Comparison of ENCODE assay signal across 15 cellular contexts in genomic region chr6:8268606-8269005, GRCh38.
DNase-seq lines count a peak whose midpoint lies in the region; ATAC-seq and TF ChIP-seq lines count a peak whose summit lies in the region.
"Had no signal": no experiment of that assay in that cellular context is flagged by ENCODE, and none has a peak within 500 bp of the region (broad histone marks: within the 10 kb centered on the region; RNA-seq: fewer than 3 reads in every experiment).

No MANE protein-coding gene starts in this region.

- H3K4me3 Mint-ChIP-seq in naive thymus-derived CD4-positive, alpha-beta T cell = no peak overlapping the region
- H3K4me3 Mint-ChIP-seq: B cell; CD4-positive, alpha-beta memory T cell had no signal

- CTCF ChIA-PET in naive thymus-derived CD4-positive, alpha-beta T cell (lab: Charles Lee) = no interaction called here

- H3K27ac ChIP-seq in 22Rv1 = peak overlapping the region; percentile 62
- H3K27ac ChIP-seq in OCI-LY3 (ENCODE audit: low read length) = peak overlapping the region; percentile 97
- H3K27ac ChIP-seq in caudate nucleus (ENCODE audit: low read depth, low read length) = peak overlapping the region; percentile 13
- no peak overlapping the region for H3K27ac ChIP-seq in prostate gland
- no peak overlapping the region for H3K27ac ChIP-seq in naive thymus-derived CD4-positive, alpha-beta T cell (ENCODE audit: low read depth, low read length)
- H3K27ac ChIP-seq: C4-2B had no signal

- H3K4me1 ChIP-seq in OCI-LY3 (ENCODE audit: low read length) (peaks cover 43% of the 10 kb centered on the region), prostate gland (replicated peaks) (no peaks in the 10 kb centered on the region)
- H3K4me1 ChIP-seq in naive thymus-derived CD4-positive, alpha-beta T cell (ENCODE audit: control insufficient read depth in 2 of 2, insufficient read depth in 2 of 2, low read length in 2 of 2) = no peaks in the 10 kb centered on the region
- H3K4me1 ChIP-seq: HAP-1 had no signal

- H3K4me1 Mint-ChIP-seq in naive thymus-derived CD4-positive, alpha-beta T cell = peaks cover 0 to 6% (median 0%) of the 10 kb centered on the region in 7 donors
- H3K4me1 Mint-ChIP-seq: CD4-positive, alpha-beta memory T cell had no signal

- TF ChIP-seq CTCF in 22Rv1 (IDR thresholded peaks at IDR 0.05) = no peak
- TF ChIP-seq CTCF in OCI-LY3 (IDR thresholded peaks at IDR 0.05; ENCODE audit: low read depth, low read length) = no peak
- TF ChIP-seq CTCF in prostate gland (IDR thresholded peaks at IDR 0.05) = no peak

- POLR2A ChIA-PET in naive thymus-derived CD4-positive, alpha-beta T cell (lab: Charles Lee) = no interaction called here

- H3K79me2 ChIP-seq in OCI-LY3 (ENCODE audit: low read length) = no peaks in the 10 kb centered on the region

- 69% methylated on average over 9 of the region's 9 CpGs for WGBS in prostate gland

- peak overlapping the region; percentile 52; the same call in 1 of the 2 replicates for H3K9ac ChIP-seq in OCI-LY3 (ENCODE audit: low read length)

- no peaks in the 10 kb centered on the region for H3K36me3 Mint-ChIP-seq in naive thymus-derived CD4-positive, alpha-beta T cell
- H3K36me3 Mint-ChIP-seq: CD4-positive, alpha-beta memory T cell had no signal

- H3K9me3 Mint-ChIP-seq in naive thymus-derived CD4-positive, alpha-beta T cell = peaks cover 0 to 5% (median 1%) of the 10 kb centered on the region in 11 donors

- H3K4me3 ChIP-seq in OCI-LY3 (ENCODE audit: low read length) (peak overlapping the region; percentile 62), prostate gland (no peak overlapping the region)
- H3K4me3 ChIP-seq in naive thymus-derived CD4-positive, alpha-beta T cell (ENCODE audit: low read length) = no peak overlapping the region
- H3K4me3 ChIP-seq: HAP-1 had no signal

- no peaks in the 10 kb centered on the region for H3K27me3 ChIP-seq in OCI-LY3 (ENCODE audit: low read depth, low read length)
- H3K27me3 ChIP-seq in prostate gland (replicated peaks; ENCODE audit: insufficient read depth) = no peaks in the 10 kb centered on the region
- no peaks in the 10 kb centered on the region for H3K27me3 ChIP-seq in naive thymus-derived CD4-positive, alpha-beta T cell (ENCODE audit: control insufficient read depth in 2 of 2, insufficient read depth in 2 of 2, low read length in 2 of 2)

- TF ChIP-seq POLR2A in prostate gland (IDR thresholded peaks at IDR 0.05) = no peak

- intact Hi-C loops in prostate gland (cut with DNase I) = no loop called here
- intact Hi-C loops in naive thymus-derived CD4-positive, alpha-beta T cell (cut with micrococcal nuclease) = no loop called here

- ATAC-seq in HG02870 (IDR thresholded peaks at IDR 0.05; ENCODE audit: unreplicated experiment) = peak; percentile 75
- ATAC-seq in naive thymus-derived CD4-positive, alpha-beta T cell = no peak
- ATAC-seq: HepG2 had no signal

- peaks cover 0 to 23% (median 14%) of the 10 kb centered on the region in 5 donors for H3K27me3 Mint-ChIP-seq in naive thymus-derived CD4-positive, alpha-beta T cell

- H3K4me2 ChIP-seq in OCI-LY3 (ENCODE audit: low read length) = peak overlapping the region; percentile 59

- H3K27ac Mint-ChIP-seq in naive thymus-derived CD4-positive, alpha-beta T cell = no peak overlapping the region
- H3K27ac Mint-ChIP-seq: B cell; CD4-positive, alpha-beta memory T cell had no signal

- no peak overlapping the region for H2AFZ ChIP-seq in OCI-LY3 (ENCODE audit: low read depth, low read length)

- H4K20me1 ChIP-seq in OCI-LY3 (ENCODE audit: insufficient read depth, low read length) = no peaks in the 10 kb centered on the region

- H3K9me3 ChIP-seq in OCI-LY3 (ENCODE audit: insufficient read depth, low read length) (peaks cover 12% of the 10 kb centered on the region), prostate gland (no peaks in the 10 kb centered on the region)
- H3K9me3 ChIP-seq in naive thymus-derived CD4-positive, alpha-beta T cell (ENCODE audit: control insufficient read depth in 2 of 3, low read length in 3 of 3) = no peaks in the 10 kb centered on the region
- H3K9me3 ChIP-seq: HAP-1 had no signal

- H3K36me3 ChIP-seq in OCI-LY3 (replicated peaks; ENCODE audit: low read depth, low read length) = peaks cover 12% of the 10 kb centered on the region
- no peaks in the 10 kb centered on the region for H3K36me3 ChIP-seq in prostate gland
- no peaks in the 10 kb centered on the region for H3K36me3 ChIP-seq in naive thymus-derived CD4-positive, alpha-beta T cell (ENCODE audit: control insufficient read depth in 2 of 3, insufficient read depth in 3 of 3, low read length in 3 of 3)
- H3K36me3 ChIP-seq: HAP-1 had no signal

- DNase-seq in caudate nucleus (lab: John Stamatoyannopoulos, UW) (no peak), C1 segment of cervical spinal cord (lab: John Stamatoyannopoulos, UW) (no peak), prostate gland (ENCODE audit: low spot score) (no peak)
- DNase-seq in naive thymus-derived CD4-positive, alpha-beta T cell = no peak
- DNase-seq: CD4-positive, alpha-beta memory T cell; DMS153; DMS79 treated with DMSO at 0.1 percent for 48 hours; EL had no signal

Comparison
In these comparisons a context has a peak if more than half of its experiments do, and no peak if none do; other contexts are left out.
1. H3K27ac ChIP-seq: peak in 22Rv1 (single experiment), OCI-LY3 (single experiment) and caudate nucleus (single experiment); none in prostate gland (0 of 2) and naive thymus-derived CD4-positive, alpha-beta T cell (single experiment).